Comparison of ENCODE assay signal across 9 cellular contexts in the genomic region with DNA sequence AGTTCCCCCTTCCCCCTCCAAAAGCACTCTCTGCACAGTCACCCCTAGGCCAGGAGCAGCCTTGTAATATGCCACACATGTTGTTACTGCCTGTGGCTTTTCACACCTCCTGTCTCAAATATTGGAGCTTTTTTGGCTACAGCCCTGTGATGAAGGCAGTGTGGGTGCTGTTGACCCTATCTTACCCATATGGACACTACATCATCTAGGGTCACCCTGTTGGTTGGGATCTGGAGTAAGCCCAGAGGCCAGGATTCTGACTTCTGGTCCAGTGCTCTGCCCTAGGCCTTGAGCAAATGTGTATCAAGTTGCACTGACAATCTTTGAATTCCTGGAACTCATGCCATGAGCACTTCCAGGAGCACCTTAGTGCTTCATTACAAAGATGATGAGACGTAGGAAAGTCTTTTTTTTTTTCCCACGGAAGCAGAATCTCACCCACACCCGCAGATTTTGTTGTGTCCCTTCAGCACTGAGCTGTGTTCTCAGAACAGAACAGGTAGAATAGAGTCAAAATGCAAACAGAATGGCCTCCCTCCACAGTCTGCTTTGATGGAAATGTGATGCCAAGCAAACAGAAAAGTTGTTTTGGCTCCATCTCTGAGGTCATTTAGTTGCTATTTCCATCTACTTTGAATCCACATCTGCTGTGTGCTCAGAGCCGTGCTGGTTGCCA. TPM values are rescaled to one million over a fixed set of nuclear protein-coding genes. Genes with fewer than 3 reads are reported as not detected.
DNase-seq lines count a peak whose midpoint lies in the region; ATAC-seq, FAIRE-seq and TF ChIP-seq lines count a peak whose summit lies in the region.
"Had no signal": no experiment of that assay in that cellular context is flagged by ENCODE, and none has a peak within 500 bp of the region (broad histone marks: within the 10 kb centered on the region; RNA-seq: fewer than 3 reads in every experiment).

No MANE protein-coding gene starts in this region.

- H3K36me3 ChIP-seq in BLaER1 (peaks cover 18% of the 10 kb centered on the region), HEK293 (ENCODE audit: control insufficient read depth in 2 of 2, insufficient read depth in 1 of 2, low read length in 2 of 2) (no peaks in the 10 kb centered on the region)

- H3K27me3 Mint-ChIP-seq in natural killer cell (ENCODE audit: low read depth in 2 of 2) = no peaks in the 10 kb centered on the region

- peaks cover 15 to 70% of the 10 kb centered on the region in 2 donors for H3K36me3 Mint-ChIP-seq in activated naive CD4-positive, alpha-beta T cell treated with anti-CD3 and anti-CD28 coated beads, Interleukin-2, amount 50 U/mL, for 72 hours
- H3K36me3 Mint-ChIP-seq in natural killer cell = no peaks in the 10 kb centered on the region

- no peak for TF ChIP-seq CTCF in HEK293 (tag by site-specific recombination; IDR thresholded peaks at IDR 0.05)
- no peak for TF ChIP-seq CTCF in natural killer cell (IDR thresholded peaks at IDR 0.05)

- peaks cover 70 to 83% of the 10 kb centered on the region in 2 donors for H3K4me1 Mint-ChIP-seq in natural killer cell

- H3K27ac ChIP-seq in BLaER1 = no peak overlapping the region
- H3K27ac ChIP-seq in HEK293 (ENCODE audit: extremely low read depth, low read depth, low read length) = no peak overlapping the region

- POLR2A ChIA-PET in HEK293 (lab: Yijun Ruan, JAX) = no interaction called here

- intact Hi-C loops in natural killer cell (cut with micrococcal nuclease) = no loop called here

- peak overlapping the region; percentile 58 for H3K4me3 Mint-ChIP-seq in natural killer cell

- no peak for TF ChIP-seq POLR2A in GM12892 (IDR thresholded peaks at IDR 0.05; ENCODE audit: low read depth, low read length)

- no peak for FAIRE-seq in GM12892 (lab: Jason Lieb, UNC)

- ATAC-seq in activated naive CD4-positive, alpha-beta T cell treated with anti-CD3 and anti-CD28 coated beads, Interleukin-2, amount 50 U/mL, for 72 hours = peak; percentile 65 to 88
- peak; percentile 69 to 83 (median 71) for ATAC-seq in natural killer cell
- no peak for ATAC-seq in HG03025 (IDR thresholded peaks at IDR 0.05; ENCODE audit: low FRiP score, unreplicated experiment)
- ATAC-seq in HG02938 (IDR thresholded peaks at IDR 0.05; ENCODE audit: unreplicated experiment) = no peak

- peaks cover 84% of the 10 kb centered on the region for H4K20me1 ChIP-seq in BLaER1

- H3K4me1 ChIP-seq in BLaER1 (peaks cover 82% of the 10 kb centered on the region), HEK293 (ENCODE audit: control insufficient read depth, insufficient read depth, low read length) (no peaks in the 10 kb centered on the region)

- peak overlapping the region; percentile 87 for H3K4me2 ChIP-seq in BLaER1

- DNase-seq in activated naive CD4-positive, alpha-beta T cell treated with anti-CD3 and anti-CD28 coated beads, Interleukin-2, amount 50 U/mL, for 72 hours (ENCODE audit: low spot score in 2 of 2) = no peak
- DNase-seq in natural killer cell (no peak), islet precursor cell (no peak), GM12892 (ENCODE audit: insufficient read length) (no peak)
- DNase-seq: hypothalamus had no signal

- H3K27me3 ChIP-seq in BLaER1 = no peaks in the 10 kb centered on the region

- H3K9me3 Mint-ChIP-seq in activated naive CD4-positive, alpha-beta T cell treated with anti-CD3 and anti-CD28 coated beads, Interleukin-2, amount 50 U/mL, for 72 hours = peaks cover 6 to 15% of the 10 kb centered on the region in 2 donors
- H3K9me3 Mint-ChIP-seq in natural killer cell = no peaks in the 10 kb centered on the region

- peak overlapping the region; percentile 81 to 97 for H3K27ac Mint-ChIP-seq in activated naive CD4-positive, alpha-beta T cell treated with anti-CD3 and anti-CD28 coated beads, Interleukin-2, amount 50 U/mL, for 72 hours
- H3K27ac Mint-ChIP-seq in natural killer cell = peak overlapping the region; percentile 78 to 97

- CTCF ChIA-PET in HEK293 (lab: Yijun Ruan, JAX) = no interaction called here

- H3K9me3 ChIP-seq in BLaER1 = peaks cover 19% of the 10 kb centered on the region
- H3K9me3 ChIP-seq in HEK293 (ENCODE audit: control insufficient read depth, insufficient read depth, low read depth, low read length) = no peaks in the 10 kb centered on the region

- H3K4me3 ChIP-seq in BLaER1 (no peak overlapping the region), HEK293 (ENCODE audit: low read depth, low read length) (no peak overlapping the region)

- no peak overlapping the region for H3K9ac ChIP-seq in BLaER1

TF ChIP-seq in HEK293, 187 proteins besides CTCF, POLR2A, EP300 and RAD21:
- TF ChIP-seq ZNF600 (tag by site-specific recombination; IDR thresholded peaks at IDR 0.05) = peak; percentile 68; the same call in 1 of the 2 replicates
- TF ChIP-seq ZNF580 (tag by site-specific recombination; IDR thresholded peaks at IDR 0.05) = no peak

RNA-seq across cellular contexts. Expression of gene SMAD3, which starts 49.6 kb away (rescaled TPM):
- 10 to 100 TPM; 15.4 to 75.9 TPM for total RNA-seq in activated naive CD4-positive, alpha-beta T cell treated with anti-CD3 and anti-CD28 coated beads, Interleukin-2, amount 50 U/mL, for 72 hours
- total RNA-seq in natural killer cell = 10 to 100 TPM; 47.1 to 72.6 (median 63.0) TPM
- polyA plus RNA-seq in GM12892 (2012; ENCODE audit: missing spikeins) = 20.6 TPM

Comparison
In these comparisons a context has a peak if more than half of its experiments do, and no peak if none do; other contexts are left out.
1. ATAC-seq: peak in activated naive CD4-positive, alpha-beta T cell treated with anti-CD3 and anti-CD28 coated beads, Interleukin-2, amount 50 U/mL, for 72 hours (2 of 2) and natural killer cell (3 of 3); none in HG03025 (single experiment) and HG02938 (single experiment).